Comparison of ENCODE assay signal across 1 cellular context in genomic region chr9:95250462-95251058, GRCh38.
TF ChIP-seq lines count a peak whose summit lies in the region.

No MANE protein-coding gene starts in this region.

TF ChIP-seq in GM23338, 12 proteins besides CTCF, POLR2A, EP300 and RAD21 (continued from another document):
- TF ChIP-seq REST (IDR thresholded peaks at IDR 0.05; ENCODE audit: unreplicated experiment) (no peak), POLR2AphosphoS5 (IDR thresholded peaks at IDR 0.05; ENCODE audit: low read depth) (no peak)
- TF ChIP-seq, protein P1, sequence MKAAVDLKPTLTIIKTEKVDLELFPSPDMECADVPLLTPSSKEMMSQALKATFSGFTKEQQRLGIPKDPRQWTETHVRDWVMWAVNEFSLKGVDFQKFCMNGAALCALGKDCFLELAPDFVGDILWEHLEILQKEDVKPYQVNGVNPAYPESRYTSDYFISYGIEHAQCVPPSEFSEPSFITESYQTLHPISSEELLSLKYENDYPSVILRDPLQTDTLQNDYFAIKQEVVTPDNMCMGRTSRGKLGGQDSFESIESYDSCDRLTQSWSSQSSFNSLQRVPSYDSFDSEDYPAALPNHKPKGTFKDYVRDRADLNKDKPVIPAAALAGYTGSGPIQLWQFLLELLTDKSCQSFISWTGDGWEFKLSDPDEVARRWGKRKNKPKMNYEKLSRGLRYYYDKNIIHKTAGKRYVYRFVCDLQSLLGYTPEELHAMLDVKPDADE (IDR thresholded peaks at IDR 0.05) = no peak
